15 cellular contexts compared by ENCODE assay signal in genomic region chr11:84819128-84819527, GRCh38.
DNase-seq lines count a peak whose midpoint lies in the region; ATAC-seq and TF ChIP-seq lines count a peak whose summit lies in the region.
"Had no signal": no experiment of that assay in that cellular context is flagged by ENCODE, and none has a peak within 500 bp of the region (broad histone marks: within the 10 kb centered on the region; RNA-seq: fewer than 3 reads in every experiment).

No MANE protein-coding gene starts in this region.

- BruUV-seq in Caco-2 (replicated peaks; lab: Mats Ljungman, UMichigan) = no TSS peak

- no peak overlapping the region for H3K27ac Mint-ChIP-seq in Caco-2 (ENCODE audit: unreplicated experiment)
- no peak overlapping the region for H3K27ac Mint-ChIP-seq in CD4-positive, alpha-beta memory T cell
- H3K27ac Mint-ChIP-seq: activated naive CD4-positive, alpha-beta T cell treated with anti-CD3 and anti-CD28 coated beads for 36 hours had no signal

- no peak for ATAC-seq in GM21825 (IDR thresholded peaks at IDR 0.05; ENCODE audit: unreplicated experiment)
- ATAC-seq: HCT116 had no signal

- no peaks in the 10 kb centered on the region for H3K9me3 Mint-ChIP-seq in Caco-2 (ENCODE audit: unreplicated experiment)
- H3K9me3 Mint-ChIP-seq in CD4-positive, alpha-beta memory T cell = peaks cover 0 to 47% (median 26%) of the 10 kb centered on the region in 8 donors

- intact Hi-C loops in Caco-2 (cut with micrococcal nuclease; ENCODE audit: unreplicated experiment) = no loop called here
- intact Hi-C loops in CD4-positive, alpha-beta memory T cell (cut with micrococcal nuclease) = no loop called here

- H3K36me3 Mint-ChIP-seq in Caco-2 (ENCODE audit: insufficient read depth, unreplicated experiment) = no peaks in the 10 kb centered on the region
- H3K36me3 Mint-ChIP-seq in CD4-positive, alpha-beta memory T cell = no peaks in the 10 kb centered on the region

- no peaks in the 10 kb centered on the region for H3K9me3 ChIP-seq in Caco-2
- H3K9me3 ChIP-seq in CD4-positive, alpha-beta memory T cell (ENCODE audit: control insufficient read depth in 1 of 2, low read length in 2 of 2) = no peaks in the 10 kb centered on the region

- no peaks in the 10 kb centered on the region for H3K4me1 Mint-ChIP-seq in Caco-2 (ENCODE audit: low read depth, unreplicated experiment)
- H3K4me1 Mint-ChIP-seq in CD4-positive, alpha-beta memory T cell = no peaks in the 10 kb centered on the region

- no peak for TF ChIP-seq CTCF in Caco-2 (IDR thresholded peaks at IDR 0.05; ENCODE audit: insufficient read depth in 1 of 2, low read depth in 1 of 2, low read length in 1 of 2, severe bottlenecking in 1 of 2, unreplicated experiment in 1 of 2)

- POLR2A ChIA-PET in Caco-2 (lab: Charles Lee) = no interaction called here
- POLR2A ChIA-PET in CD4-positive, alpha-beta memory T cell (lab: Charles Lee; ENCODE audit: partially characterized antibody) = no interaction called here

- H3K4me3 Mint-ChIP-seq in Caco-2 (ENCODE audit: unreplicated experiment) = no peak overlapping the region
- H3K4me3 Mint-ChIP-seq in CD4-positive, alpha-beta memory T cell = no peak overlapping the region
- H3K4me3 Mint-ChIP-seq: activated naive CD4-positive, alpha-beta T cell treated with anti-CD3 and anti-CD28 coated beads for 36 hours had no signal

- no peak overlapping the region for H3K4me3 ChIP-seq in Caco-2 (ENCODE audit: low read depth, low read length)
- no peak overlapping the region for H3K4me3 ChIP-seq in CD4-positive, alpha-beta memory T cell (ENCODE audit: low read length in 2 of 2)

- no peaks in the 10 kb centered on the region for H3K27me3 ChIP-seq in Caco-2 (replicated peaks; ENCODE audit: control insufficient read depth, insufficient read depth, low read length)
- H3K27me3 ChIP-seq in CD4-positive, alpha-beta memory T cell (ENCODE audit: insufficient read depth, low read length) = no peaks in the 10 kb centered on the region

- no peak overlapping the region for H3K27ac ChIP-seq in CD4-positive, alpha-beta memory T cell (ENCODE audit: low read depth, low read length)
- H3K27ac ChIP-seq: WERI-Rb-1 had no signal

- DNase-seq in DMS53 (lab: John Stamatoyannopoulos, UW) (peak; percentile 85), HT1080 (ENCODE audit: low read depth) (peak; percentile 60), RPMI8226 (peak; percentile 78), glomerular visceral epithelial cell (ENCODE audit: extremely low spot score) (peak; percentile 28), Caco-2 (no peak)
- no peak for DNase-seq in stimulated activated CD8-positive, alpha-beta memory T cell treated with anti-CD3 and anti-CD28 coated beads, Interleukin-4, amount 100 ng/mL, for 48 hours
- no peak for DNase-seq in CD4-positive, alpha-beta memory T cell
- DNase-seq: activated naive CD4-positive, alpha-beta T cell treated with anti-CD3 and anti-CD28 coated beads for 36 hours; central memory CD4-positive, alpha-beta T cell; glutamatergic neuron; KBM-7; NCI-H1930; WERI-Rb-1 had no signal

- H3K36me3 ChIP-seq in Caco-2 (ENCODE audit: control insufficient read depth, insufficient read depth, low read length) = no peaks in the 10 kb centered on the region
- H3K36me3 ChIP-seq in CD4-positive, alpha-beta memory T cell (ENCODE audit: insufficient read depth, low read length) = no peaks in the 10 kb centered on the region
- H3K36me3 ChIP-seq: WERI-Rb-1 had no signal

- H3K4me1 ChIP-seq in Caco-2 = no peaks in the 10 kb centered on the region
- no peaks in the 10 kb centered on the region for H3K4me1 ChIP-seq in CD4-positive, alpha-beta memory T cell (ENCODE audit: insufficient read depth, low read length)

- peaks cover 5% of the 10 kb centered on the region for H3K27me3 Mint-ChIP-seq in Caco-2 (ENCODE audit: insufficient read depth, unreplicated experiment)
- H3K27me3 Mint-ChIP-seq in CD4-positive, alpha-beta memory T cell = no peaks in the 10 kb centered on the region

- CTCF ChIA-PET in Caco-2 (lab: Charles Lee) = no interaction called here
- CTCF ChIA-PET in CD4-positive, alpha-beta memory T cell (lab: Charles Lee; ENCODE audit: partially characterized antibody) = no interaction called here

Comparison
In these comparisons a context has a peak if more than half of its experiments do, and no peak if none do; other contexts are left out.
1. DNase-seq: peak in DMS53 (single experiment), HT1080 (single experiment), RPMI8226 (single experiment) and glomerular visceral epithelial cell (single experiment); none in Caco-2 (0 of 2), stimulated activated CD8-positive, alpha-beta memory T cell treated with anti-CD3 and anti-CD28 coated beads, Interleukin-4, amount 100 ng/mL, for 48 hours (single experiment) and CD4-positive, alpha-beta memory T cell (0 of 5).